Comparison of ENCODE assay signal across 9 cellular contexts in the genomic region with DNA sequence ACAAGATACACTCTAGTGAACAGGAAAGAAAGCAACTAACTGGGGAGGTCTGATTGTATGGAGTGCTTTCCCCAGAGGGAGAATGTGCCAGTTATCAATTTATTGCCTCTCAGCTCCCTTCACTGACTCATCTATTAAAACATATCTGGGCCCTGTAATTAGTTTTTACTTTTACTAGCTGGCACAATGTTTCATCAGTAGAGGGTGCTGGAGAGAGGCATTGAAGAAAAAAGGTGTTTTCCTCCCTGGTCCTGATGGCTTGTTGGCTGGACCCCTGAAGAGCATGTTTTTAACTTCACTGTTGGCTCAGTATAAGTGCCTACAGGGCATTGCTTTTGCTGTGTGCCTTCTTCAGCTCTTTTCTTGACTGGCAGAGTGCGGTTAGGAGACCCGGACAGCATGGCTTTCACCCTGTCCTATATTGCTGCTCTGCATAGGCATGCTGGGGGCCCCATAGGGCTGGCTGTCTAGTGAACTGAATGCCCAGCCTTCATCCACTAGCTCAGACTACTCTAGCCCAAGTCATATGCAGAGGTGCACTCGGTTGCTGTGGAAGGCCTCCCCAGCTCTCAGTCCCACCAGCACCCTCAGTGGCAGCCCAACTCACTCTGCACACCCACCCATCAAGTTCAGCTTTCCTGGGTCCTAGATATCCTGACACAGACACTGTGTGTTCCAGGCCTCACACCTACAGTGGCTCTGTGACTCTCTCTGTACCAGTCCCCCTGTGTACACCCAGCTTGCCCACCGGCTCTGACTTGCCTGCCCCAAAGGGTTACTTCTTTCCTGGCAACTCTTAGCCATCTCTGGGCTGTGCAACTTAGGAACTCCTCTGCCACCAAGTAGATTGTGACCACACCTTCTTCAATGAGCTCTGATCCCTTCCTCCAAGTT.
DNase-seq lines count a peak whose midpoint lies in the region; FAIRE-seq and TF ChIP-seq lines count a peak whose summit lies in the region.
"Had no signal": no experiment of that assay in that cellular context is flagged by ENCODE, and none has a peak within 500 bp of the region (broad histone marks: within the 10 kb centered on the region; RNA-seq: fewer than 3 reads in every experiment).

No MANE protein-coding gene starts in this region.

- H3K27me3 ChIP-seq in HAP-1 (ENCODE audit: low read depth): no peaks in the 10 kb centered on the region
- H3K27me3 ChIP-seq: pancreas had no signal

- H3K4me1 ChIP-seq in HAP-1: no peaks in the 10 kb centered on the region; the same call in 1 of the 2 replicates

- H3K4me3 ChIP-seq in epithelial cell of proximal tubule (ENCODE audit: low read depth, low read length) (no peak overlapping the region), HAP-1 (no peak overlapping the region)
- H3K4me3 ChIP-seq: pancreas had no signal

- DNase-seq in A172 (ENCODE audit: low spot score) (peak; percentile 38), GM18507 (ENCODE audit: extremely low spot score, insufficient read length, low read depth) (no peak), NCI-H146 (lab: John Stamatoyannopoulos, UW) (peak; percentile 15), epithelial cell of proximal tubule (ENCODE audit: low read depth) (no peak), cerebellum (ENCODE audit: low spot score) (no peak), HAP-1 (ENCODE audit: low spot score in 2 of 2) (no peak), HTR-8/SVneo (ENCODE audit: insufficient read length, low spot score) (no peak)
- DNase-seq in activated CD4-positive, CD25-positive, alpha-beta regulatory T cell (lab: John Stamatoyannopoulos, UW): no peak
- DNase-seq: pancreas had no signal

- H3K36me3 ChIP-seq in HAP-1 (replicated peaks): no peaks in the 10 kb centered on the region

- in situ Hi-C loops in HAP-1 (cut with MboI; ENCODE audit: low sequenced_read_pairs): no loop called here

- FAIRE-seq in GM18507 (lab: Jason Lieb, UNC) (peak; percentile 68), HTR-8/SVneo (lab: Jason Lieb, UNC) (no peak)
- FAIRE-seq: pancreas had no signal

- peak; percentile 46 for TF ChIP-seq CTCF in epithelial cell of proximal tubule (conservative IDR thresholded peaks at IDR 0.05; ENCODE audit: low read depth, low read length)

- no peaks in the 10 kb centered on the region for H3K9me3 ChIP-seq in HAP-1
- H3K9me3 ChIP-seq: pancreas had no signal

Comparison
In these comparisons a context has a peak if more than half of its experiments do, and no peak if none do; other contexts are left out.
1. DNase-seq: peak in A172 (single experiment) and NCI-H146 (single experiment); none in GM18507 (single experiment), epithelial cell of proximal tubule (single experiment), cerebellum (single experiment), activated CD4-positive, CD25-positive, alpha-beta regulatory T cell (0 of 4), HAP-1 (0 of 2) and HTR-8/SVneo (single experiment).